14 cellular contexts compared by ENCODE assay signal in the genomic region with DNA sequence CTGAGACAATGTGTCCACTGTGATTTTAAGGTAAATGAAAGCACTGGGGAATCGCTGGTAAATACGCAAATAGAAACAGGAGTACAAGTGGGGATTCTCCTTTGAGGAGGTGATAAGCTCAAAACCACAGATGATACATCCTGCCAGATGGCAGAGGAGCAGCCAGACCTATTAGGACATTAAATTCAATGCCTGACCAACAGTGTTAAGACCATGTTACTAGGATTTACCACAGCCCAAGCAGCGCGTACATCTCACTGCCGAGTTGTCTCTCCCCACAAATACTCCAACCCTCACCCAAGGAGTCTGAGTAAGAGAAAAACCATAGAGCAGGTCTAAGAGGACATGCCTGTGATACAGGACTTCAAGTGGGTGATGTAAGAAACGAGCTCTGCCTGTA.
DNase-seq lines count a peak whose midpoint lies in the region; ATAC-seq and TF ChIP-seq lines count a peak whose summit lies in the region.
"Had no signal": no experiment of that assay in that cellular context is flagged by ENCODE, and none has a peak within 500 bp of the region (broad histone marks: within the 10 kb centered on the region; RNA-seq: fewer than 3 reads in every experiment).

No MANE protein-coding gene starts in this region.

- no peak for DNase-seq in activated CD4-positive, alpha-beta memory T cell treated with anti-CD3 and anti-CD28 coated beads for 36 hours
- no peak for DNase-seq in activated CD4-positive, alpha-beta memory T cell treated with anti-CD3 and anti-CD28 coated beads, Interleukin-2, amount 10 ng/mL, durations not matched to agents 7 days and 5 days
- DNase-seq in LHCN-M2 (ENCODE audit: low read depth) = peak; percentile 80
- DNase-seq in activated CD8-positive, alpha-beta T cell treated with anti-CD3 and anti-CD28 coated beads for 36 hours = no peak
- no peak for DNase-seq in naive thymus-derived CD8-positive, alpha-beta T cell
- DNase-seq in C1 segment of cervical spinal cord (lab: John Stamatoyannopoulos, UW) = no peak
- no peak for DNase-seq in kidney glomerular epithelial cell (lab: John Stamatoyannopoulos, UW)
- no peak for DNase-seq in immature natural killer cell
- DNase-seq: activated CD4-positive, alpha-beta T cell treated with anti-CD3 and anti-CD28 coated beads for 4 hours; adrenal gland; GF-D8; NCI-H1092; posterior cingulate gyrus had no signal

- ATAC-seq in activated CD8-positive, alpha-beta T cell treated with anti-CD3 and anti-CD28 coated beads for 36 hours = peak; percentile 24
- ATAC-seq in naive thymus-derived CD8-positive, alpha-beta T cell = peak in 1 of 2 donors; percentile 32

- peaks cover 33% of the 10 kb centered on the region for H3K36me3 Mint-ChIP-seq in activated CD4-positive, alpha-beta memory T cell treated with anti-CD3 and anti-CD28 coated beads for 36 hours
- peaks cover 14% of the 10 kb centered on the region for H3K36me3 Mint-ChIP-seq in activated CD4-positive, alpha-beta memory T cell treated with anti-CD3 and anti-CD28 coated beads, Interleukin-2, amount 10 ng/mL, durations not matched to agents 7 days and 5 days (ENCODE audit: low read depth)
- H3K36me3 Mint-ChIP-seq in activated CD8-positive, alpha-beta T cell treated with anti-CD3 and anti-CD28 coated beads for 36 hours (ENCODE audit: low read depth) = peaks cover 38% of the 10 kb centered on the region
- peaks cover 0 to 81% (median 19%) of the 10 kb centered on the region in 3 donors for H3K36me3 Mint-ChIP-seq in naive thymus-derived CD8-positive, alpha-beta T cell
- H3K36me3 Mint-ChIP-seq in immature natural killer cell = peaks cover 9 to 16% (median 10%) of the 10 kb centered on the region in 3 donors
- H3K36me3 Mint-ChIP-seq: mesothelial cell of epicardium had no signal

- H3K27ac Mint-ChIP-seq in activated CD4-positive, alpha-beta memory T cell treated with anti-CD3 and anti-CD28 coated beads for 36 hours = peak overlapping the region; percentile 72
- H3K27ac Mint-ChIP-seq in activated CD4-positive, alpha-beta memory T cell treated with anti-CD3 and anti-CD28 coated beads, Interleukin-2, amount 10 ng/mL, durations not matched to agents 7 days and 5 days = no peak overlapping the region
- peak overlapping the region; percentile 34 for H3K27ac Mint-ChIP-seq in activated CD8-positive, alpha-beta T cell treated with anti-CD3 and anti-CD28 coated beads for 36 hours
- peak overlapping the region; percentile 41 to 92 (median 80) for H3K27ac Mint-ChIP-seq in naive thymus-derived CD8-positive, alpha-beta T cell
- H3K27ac Mint-ChIP-seq in immature natural killer cell = no peak overlapping the region
- H3K27ac Mint-ChIP-seq: mesothelial cell of epicardium had no signal

- H3K27me3 Mint-ChIP-seq in activated CD4-positive, alpha-beta memory T cell treated with anti-CD3 and anti-CD28 coated beads for 36 hours = no peaks in the 10 kb centered on the region
- H3K27me3 Mint-ChIP-seq in activated CD4-positive, alpha-beta memory T cell treated with anti-CD3 and anti-CD28 coated beads, Interleukin-2, amount 10 ng/mL, durations not matched to agents 7 days and 5 days = no peaks in the 10 kb centered on the region
- H3K27me3 Mint-ChIP-seq in activated CD8-positive, alpha-beta T cell treated with anti-CD3 and anti-CD28 coated beads for 36 hours = no peaks in the 10 kb centered on the region
- no peaks in the 10 kb centered on the region for H3K27me3 Mint-ChIP-seq in naive thymus-derived CD8-positive, alpha-beta T cell
- peaks cover 0 to 3% (median 0%) of the 10 kb centered on the region in 3 donors for H3K27me3 Mint-ChIP-seq in immature natural killer cell (ENCODE audit: low read depth in 3 of 3)

- CTCF ChIA-PET in activated CD4-positive, alpha-beta memory T cell treated with anti-CD3 and anti-CD28 coated beads for 36 hours (lab: Charles Lee) = interaction anchor here (0.7 to 7.1 kb wide), 7 partner anchors 9 to 154 kb away, joined by 3 to 210 read pairs (median 4); a partner anchor contains a TSS
- CTCF ChIA-PET in activated CD4-positive, alpha-beta memory T cell treated with anti-CD3 and anti-CD28 coated beads, Interleukin-2, amount 10 ng/mL, durations not matched to agents 7 days and 5 days (lab: Charles Lee) = interaction anchor here (0.7 to 6.8 kb wide), 5 partner anchors 10 to 284 kb away, joined by 3 to 90 read pairs (median 4); a partner anchor contains a TSS
- CTCF ChIA-PET in activated CD8-positive, alpha-beta T cell treated with anti-CD3 and anti-CD28 coated beads for 36 hours (lab: Charles Lee) = interaction anchor here (0.7 to 19.5 kb wide), 10 partner anchors 9 to 156 kb away, joined by 3 to 272 read pairs (median 4); a partner anchor contains a TSS

- POLR2A ChIA-PET in activated CD4-positive, alpha-beta memory T cell treated with anti-CD3 and anti-CD28 coated beads for 36 hours (lab: Charles Lee) = no interaction called here
- POLR2A ChIA-PET in activated CD4-positive, alpha-beta memory T cell treated with anti-CD3 and anti-CD28 coated beads, Interleukin-2, amount 10 ng/mL, durations not matched to agents 7 days and 5 days (lab: Charles Lee) = interaction anchor here (1.0 kb wide), 1 partner anchor 154 kb away, joined by 3 read pairs; no protein-coding TSS in a partner anchor
- POLR2A ChIA-PET in activated CD8-positive, alpha-beta T cell treated with anti-CD3 and anti-CD28 coated beads for 36 hours (lab: Charles Lee) = interaction anchor here (1.0 to 1.4 kb wide), 2 partner anchors 40 to 151 kb away, joined by 3 to 4 read pairs; no protein-coding TSS in a partner anchor
- POLR2A ChIA-PET in naive thymus-derived CD8-positive, alpha-beta T cell (lab: Charles Lee) = interaction anchor here (1.0 to 4.4 kb wide), 2 partner anchors 20 to 107 kb away, joined by 3 to 56 read pairs; a partner anchor contains a TSS

- peaks cover 40% of the 10 kb centered on the region for H3K4me1 Mint-ChIP-seq in activated CD4-positive, alpha-beta memory T cell treated with anti-CD3 and anti-CD28 coated beads for 36 hours (ENCODE audit: low read depth)
- peaks cover 15% of the 10 kb centered on the region for H3K4me1 Mint-ChIP-seq in activated CD4-positive, alpha-beta memory T cell treated with anti-CD3 and anti-CD28 coated beads, Interleukin-2, amount 10 ng/mL, durations not matched to agents 7 days and 5 days
- peaks cover 43% of the 10 kb centered on the region for H3K4me1 Mint-ChIP-seq in activated CD8-positive, alpha-beta T cell treated with anti-CD3 and anti-CD28 coated beads for 36 hours (ENCODE audit: low read depth)
- H3K4me1 Mint-ChIP-seq in naive thymus-derived CD8-positive, alpha-beta T cell = peaks cover 22 to 58% (median 44%) of the 10 kb centered on the region in 4 donors
- peaks cover 3 to 5% of the 10 kb centered on the region in 2 donors for H3K4me1 Mint-ChIP-seq in immature natural killer cell

- TF ChIP-seq CTCF in activated CD8-positive, alpha-beta T cell treated with anti-CD3 and anti-CD28 coated beads for 36 hours (IDR thresholded peaks at IDR 0.05) = no peak

- intact Hi-C loops in activated CD4-positive, alpha-beta memory T cell treated with anti-CD3 and anti-CD28 coated beads for 36 hours (cut with micrococcal nuclease) = no loop called here
- intact Hi-C loops in activated CD8-positive, alpha-beta T cell treated with anti-CD3 and anti-CD28 coated beads for 36 hours (cut with micrococcal nuclease) = loop anchor here (5.0 kb wide), 1 partner anchor 106 kb away; a partner anchor contains a TSS

- no peak overlapping the region for H3K4me3 Mint-ChIP-seq in activated CD4-positive, alpha-beta memory T cell treated with anti-CD3 and anti-CD28 coated beads for 36 hours
- no peak overlapping the region for H3K4me3 Mint-ChIP-seq in activated CD4-positive, alpha-beta memory T cell treated with anti-CD3 and anti-CD28 coated beads, Interleukin-2, amount 10 ng/mL, durations not matched to agents 7 days and 5 days
- H3K4me3 Mint-ChIP-seq in activated CD8-positive, alpha-beta T cell treated with anti-CD3 and anti-CD28 coated beads for 36 hours = no peak overlapping the region
- peak overlapping the region in 2 of 10 donors; percentile 34 to 38 for H3K4me3 Mint-ChIP-seq in naive thymus-derived CD8-positive, alpha-beta T cell
- no peak overlapping the region for H3K4me3 Mint-ChIP-seq in immature natural killer cell
- H3K4me3 Mint-ChIP-seq: mesothelial cell of epicardium had no signal

- H3K9me3 Mint-ChIP-seq in activated CD4-positive, alpha-beta memory T cell treated with anti-CD3 and anti-CD28 coated beads for 36 hours = no peaks in the 10 kb centered on the region
- H3K9me3 Mint-ChIP-seq in activated CD4-positive, alpha-beta memory T cell treated with anti-CD3 and anti-CD28 coated beads, Interleukin-2, amount 10 ng/mL, durations not matched to agents 7 days and 5 days = no peaks in the 10 kb centered on the region
- H3K9me3 Mint-ChIP-seq in activated CD8-positive, alpha-beta T cell treated with anti-CD3 and anti-CD28 coated beads for 36 hours = no peaks in the 10 kb centered on the region
- no peaks in the 10 kb centered on the region for H3K9me3 Mint-ChIP-seq in naive thymus-derived CD8-positive, alpha-beta T cell
- no peaks in the 10 kb centered on the region for H3K9me3 Mint-ChIP-seq in immature natural killer cell
- H3K9me3 Mint-ChIP-seq: mesothelial cell of epicardium had no signal

Comparison
In these comparisons a context has a peak if more than half of its experiments do, and no peak if none do; other contexts are left out.
1. H3K27ac Mint-ChIP-seq: peak in activated CD4-positive, alpha-beta memory T cell treated with anti-CD3 and anti-CD28 coated beads for 36 hours (single experiment), activated CD8-positive, alpha-beta T cell treated with anti-CD3 and anti-CD28 coated beads for 36 hours (single experiment) and naive thymus-derived CD8-positive, alpha-beta T cell (10 of 10); none in activated CD4-positive, alpha-beta memory T cell treated with anti-CD3 and anti-CD28 coated beads, Interleukin-2, amount 10 ng/mL, durations not matched to agents 7 days and 5 days (single experiment) and immature natural killer cell (0 of 6).